In the genomic region with DNA sequence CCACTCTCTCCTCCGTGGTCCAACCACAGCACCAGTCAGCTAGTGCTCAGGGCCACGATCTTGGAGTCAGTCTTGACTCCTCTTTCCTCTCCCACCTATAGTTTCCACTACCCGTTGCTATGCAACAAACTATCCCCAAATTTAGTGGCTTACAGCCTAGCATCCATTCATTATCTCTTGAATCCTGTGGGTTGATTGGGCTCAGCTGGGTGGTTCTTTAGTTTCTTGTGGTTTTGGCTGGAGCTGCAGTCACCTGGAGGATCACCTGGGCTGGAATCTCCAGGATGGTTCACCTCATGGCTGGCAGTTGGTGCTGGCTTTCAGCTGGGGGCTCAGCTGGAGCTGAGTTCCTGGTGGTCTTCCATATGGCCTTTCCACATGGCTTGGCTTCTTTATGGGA, we compare ENCODE assay signal across 33 cellular contexts.
"Had no signal": no experiment of that assay in that cellular context is flagged by ENCODE, and none has a peak within 500 bp of the region (broad histone marks: within the 10 kb centered on the region; RNA-seq: fewer than 3 reads in every experiment).

No MANE protein-coding gene starts in this region.

- H3K4me1 ChIP-seq: SJCRH30 had no signal

- H3K27ac Mint-ChIP-seq: T-cell had no signal

- H3K4me3 ChIP-seq: MG63, PC-9, SJCRH30, SK-N-MC had no signal

- H3K9me3 ChIP-seq: MG63, SJCRH30 had no signal

- H3K4me2 ChIP-seq: PC-9 had no signal

- H3K36me3 Mint-ChIP-seq: T-cell had no signal

- FAIRE-seq: RCC 7860 had no signal

- DNase-seq: Kasumi-1, MG63, NCI-H1048, NCI-H1092 treated with DMSO at 0.1 percent for 48 hours, NCI-H1105 treated with DMSO at 0.1 percent for 48 hours, NCI-H1417, NCI-H1436, NCI-H146, NCI-H1694, NCI-H187, NCI-H1930, NCI-H2029 treated with DMSO at 0.1 percent for 48 hours, NCI-H2081 treated with DMSO at 0.1 percent for 48 hours, NCI-H2107, NCI-H2171, NCI-H226, NCI-H446 treated with DMSO at 0.1 percent for 48 hours, NCI-H510A, NCI-H524, NCI-H526, NCI-H69, NCI-H748 treated with DMSO at 0.1 percent for 48 hours, NCI-H82, PC-9, SHP77, SIG-M5, SJCRH30, T-cell had no signal

- H3K4me3 Mint-ChIP-seq: T-cell had no signal

- H3K36me3 ChIP-seq: MG63, SJCRH30 had no signal

- H3K27me3 ChIP-seq: MG63 had no signal

- H3K27ac ChIP-seq: PC-9, RWPE1, SJCRH30, SK-N-MC had no signal

- ATAC-seq: Panc1, SK-N-SH treated with all-trans-retinoic acid at 6 μM for 48 hours, T-cell had no signal

- H3K9me3 Mint-ChIP-seq: T-cell had no signal

- H2AFZ ChIP-seq: PC-9 had no signal

- H3K4me1 Mint-ChIP-seq: T-cell had no signal
